Comparison of ENCODE assay signal across 28 cellular contexts in the genomic region with DNA sequence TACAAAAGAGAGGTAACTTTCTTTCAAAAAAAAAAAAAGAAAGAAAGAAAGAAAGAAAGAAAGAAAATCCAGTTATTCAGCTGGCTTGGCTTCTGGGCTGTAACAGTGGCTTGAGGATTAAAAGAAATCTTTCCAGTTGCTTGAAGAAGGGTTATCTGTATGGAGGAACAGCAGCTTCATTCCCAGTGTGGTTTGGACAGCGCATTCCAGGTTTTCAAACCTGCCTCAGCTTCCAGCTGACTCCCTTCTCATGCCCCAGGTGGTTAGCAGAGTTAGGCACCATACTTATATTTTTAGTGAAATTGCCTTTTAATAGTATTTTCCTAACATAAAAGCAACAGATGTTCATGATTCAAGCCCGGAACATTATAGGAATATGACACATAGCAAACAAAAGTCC.
"Had no signal": no experiment of that assay in that cellular context is flagged by ENCODE, and none has a peak within 500 bp of the region (broad histone marks: within the 10 kb centered on the region; RNA-seq: fewer than 3 reads in every experiment).

No MANE protein-coding gene starts in this region.

- H3K27ac ChIP-seq: epithelial cell of prostate, esophagus squamous epithelium, hepatocyte, left ventricle myocardium inferior, parathyroid adenoma, testis, transverse colon, VCaP had no signal

- H3K9me3 ChIP-seq: esophagus squamous epithelium, left ventricle myocardium inferior, testis, transverse colon had no signal

- H3K9ac ChIP-seq: parathyroid adenoma had no signal

- H3K4me3 ChIP-seq: esophagus squamous epithelium, hepatocyte, left ventricle myocardium inferior, testis, transverse colon had no signal

- H3K4me1 ChIP-seq: esophagus squamous epithelium, parathyroid adenoma, testis, transverse colon had no signal

- H3K27me3 Mint-ChIP-seq: activated naive CD8-positive, alpha-beta T cell; central memory CD8-positive, alpha-beta T cell; dendritic cell treated with granulocyte-macrophage colony-stimulating factor and Interleukin-4, amounts not matched to agents 40 ng/mL and 50 ng/mL, for 4 days; naive thymus-derived CD4-positive, alpha-beta T cell had no signal

- H3K27me3 ChIP-seq: esophagus squamous epithelium, hepatocyte, testis, transverse colon had no signal

- H3K9me3 Mint-ChIP-seq: central memory CD8-positive, alpha-beta T cell; dendritic cell treated with granulocyte-macrophage colony-stimulating factor and Interleukin-4, amounts not matched to agents 40 ng/mL and 50 ng/mL, for 4 days; mesothelial cell of epicardium had no signal

- H3K4me2 ChIP-seq: hepatocyte had no signal

- H3K27ac Mint-ChIP-seq: activated naive CD8-positive, alpha-beta T cell; dendritic cell treated with granulocyte-macrophage colony-stimulating factor and Interleukin-4, amounts not matched to agents 40 ng/mL and 50 ng/mL, for 4 days; mesothelial cell of epicardium had no signal

- ATAC-seq: naive thymus-derived CD4-positive, alpha-beta T cell; right cardiac atrium had no signal

- H3K4me3 Mint-ChIP-seq: activated naive CD8-positive, alpha-beta T cell; central memory CD8-positive, alpha-beta T cell; dendritic cell treated with granulocyte-macrophage colony-stimulating factor and Interleukin-4, amounts not matched to agents 40 ng/mL and 50 ng/mL, for 4 days; mesothelial cell of epicardium; naive thymus-derived CD4-positive, alpha-beta T cell had no signal

- H2AFZ ChIP-seq: hepatocyte, parathyroid adenoma had no signal

- H3K79me2 ChIP-seq: hepatocyte had no signal

- H3K36me3 ChIP-seq: transverse colon had no signal

- DNase-seq: activated CD4-positive, alpha-beta T cell treated with anti-CD3 and anti-CD28 coated beads for 4 hours; activated CD4-positive, alpha-beta T cell treated with anti-CD3 and anti-CD28 coated beads, Interleukin-2, amount 50 U/mL, for 4 hours; activated effector memory CD4-positive, alpha-beta T cell treated with Interleukin-2 at 50 U/mL for 16 hours; activated naive CD4-positive, alpha-beta T cell treated with Interleukin-2 at 50 U/mL for 16 hours; activated T-cell treated with anti-CD3 and anti-CD28 coated beads for 4 hours; aorta; effector CD4-positive, alpha-beta T cell; esophagus squamous epithelium; foreskin melanocyte; islet precursor cell; left ventricle myocardium inferior; mammary epithelial cell; naive thymus-derived CD4-positive, alpha-beta T cell; nucleus accumbens; right cardiac atrium; stimulated activated CD4-positive, alpha-beta T cell treated with anti-CD3 and anti-CD28 coated beads, Interleukin-2, amount 100 ng/mL, for 48 hours; stimulated activated naive CD4-positive, alpha-beta T cell treated with Interleukin-2 at 50 U/mL for 16 hours; T-helper 9 cell; testis; transverse colon had no signal
